In the genomic region with DNA sequence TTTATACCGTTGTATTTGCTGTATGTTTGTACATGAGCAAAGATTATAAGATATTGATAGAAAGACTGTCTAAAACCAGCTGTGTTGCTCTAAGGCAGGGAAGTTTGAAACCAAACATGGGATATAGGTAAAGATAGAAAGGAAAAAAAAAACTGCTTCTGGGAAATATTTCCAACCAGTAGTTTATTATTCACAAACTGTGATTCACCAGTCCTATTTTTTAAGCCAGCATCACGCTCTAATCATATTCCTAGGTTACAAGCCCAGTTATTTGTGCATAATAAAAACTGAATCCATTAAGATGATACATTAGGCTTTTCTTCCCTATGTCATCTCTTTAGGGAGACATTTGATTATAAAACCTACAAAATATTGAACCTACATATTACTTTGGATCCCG, we compare ENCODE assay signal across 25 cellular contexts. TPM values are rescaled to one million over a fixed set of nuclear protein-coding genes. Genes with fewer than 3 reads are reported as not detected.
DNase-seq lines count a peak whose midpoint lies in the region; ATAC-seq and TF ChIP-seq lines count a peak whose summit lies in the region.
"Had no signal": no experiment of that assay in that cellular context is flagged by ENCODE, and none has a peak within 500 bp of the region (broad histone marks: within the 10 kb centered on the region; RNA-seq: fewer than 3 reads in every experiment).

No MANE protein-coding gene starts in this region.

- H3K4me1 Mint-ChIP-seq in stimulated activated naive CD8-positive, alpha-beta T cell treated with anti-CD3 and anti-CD28 coated beads, Interleukin-15, Interleukin-2, amounts not matched to agents 100 ng/mL and 50 ng/mL, for 24 hours (ENCODE audit: low read depth) = peaks cover 77% of the 10 kb centered on the region
- peaks cover 58 to 78% (median 69%) of the 10 kb centered on the region in 3 donors for H3K4me1 Mint-ChIP-seq in T-cell

- CTCF ChIA-PET in T-cell (lab: Charles Lee) = interaction anchor here in 1 of 2 donors (0.6 to 1.3 kb wide), 5 partner anchors 10 to 97 kb away, joined by 3 to 7 read pairs (median 3); no protein-coding TSS in a partner anchor

- H3K36me3 ChIP-seq in endocrine pancreas (ENCODE audit: control insufficient read depth, insufficient read depth, low read length) = no peaks in the 10 kb centered on the region
- H3K36me3 ChIP-seq: lower lobe of right lung, vagina had no signal

- no peak overlapping the region for H3K9ac ChIP-seq in endocrine pancreas (ENCODE audit: control insufficient read depth, insufficient read depth, low read length)

- no peaks in the 10 kb centered on the region for H3K27me3 ChIP-seq in endocrine pancreas (ENCODE audit: control insufficient read depth, insufficient read depth, low read length)
- H3K27me3 ChIP-seq: body of pancreas, esophagus muscularis mucosa, testis, vagina had no signal

- POLR2A ChIA-PET in T-cell (lab: Charles Lee) = interaction anchor here in 1 of 2 donors (0.8 kb wide), 1 partner anchor 105 kb away, joined by 3 read pairs; no protein-coding TSS in a partner anchor

- intact Hi-C loops in head of caudate nucleus (cut with DNase I) = no loop called here

- no peak for ATAC-seq in stimulated activated naive CD8-positive, alpha-beta T cell treated with anti-CD3 and anti-CD28 coated beads, Interleukin-15, Interleukin-2, amounts not matched to agents 100 U/mL and 50 U/mL, for 24 hours
- ATAC-seq in T-cell (replicated peaks in 1 of 4) = no peak
- ATAC-seq: body of pancreas; lower lobe of right lung; PC-3; psoas muscle; stimulated activated memory B cell treated with anti-CD40 and anti-IgM and Interleukin-4, amounts not matched to agents 10 μg/mL and 1 μg/mL and 100 μg/mL, for 72 hours had no signal

- H3K4me1 ChIP-seq in endocrine pancreas (ENCODE audit: control insufficient read depth, insufficient read depth, low read length) = peaks cover 6% of the 10 kb centered on the region

- no peaks in the 10 kb centered on the region for H3K9me3 Mint-ChIP-seq in stimulated activated naive CD8-positive, alpha-beta T cell treated with anti-CD3 and anti-CD28 coated beads, Interleukin-15, Interleukin-2, amounts not matched to agents 100 ng/mL and 50 ng/mL, for 24 hours
- no peaks in the 10 kb centered on the region for H3K9me3 Mint-ChIP-seq in T-cell
- H3K9me3 Mint-ChIP-seq: activated naive CD4-positive, alpha-beta T cell treated with anti-CD3 and anti-CD28 coated beads, Interleukin-2, amount 50 U/mL, for 24 hours; stimulated activated memory B cell treated with anti-CD40 and anti-IgM and Interleukin-4, amounts not matched to agents 10 μg/mL and 1 μg/mL and 100 μg/mL, for 72 hours had no signal

- no peak overlapping the region for H3K27ac Mint-ChIP-seq in stimulated activated naive CD8-positive, alpha-beta T cell treated with anti-CD3 and anti-CD28 coated beads, Interleukin-15, Interleukin-2, amounts not matched to agents 100 ng/mL and 50 ng/mL, for 24 hours
- peak overlapping the region in 1 of 2 donors; percentile 78 for H3K27ac Mint-ChIP-seq in T-cell
- H3K27ac Mint-ChIP-seq: activated naive CD4-positive, alpha-beta T cell treated with anti-CD3 and anti-CD28 coated beads, Interleukin-2, amount 50 U/mL, for 24 hours; stimulated activated memory B cell treated with anti-CD40 and anti-IgM and Interleukin-4, amounts not matched to agents 10 μg/mL and 1 μg/mL and 100 μg/mL, for 72 hours had no signal

- TF ChIP-seq CTCF in GM10266 (IDR thresholded peaks at IDR 0.05; ENCODE audit: control insufficient read depth, insufficient read depth, low read depth, missing control alignments) = no peak

- no peaks in the 10 kb centered on the region for H3K27me3 Mint-ChIP-seq in stimulated activated naive CD8-positive, alpha-beta T cell treated with anti-CD3 and anti-CD28 coated beads, Interleukin-15, Interleukin-2, amounts not matched to agents 100 ng/mL and 50 ng/mL, for 24 hours
- H3K27me3 Mint-ChIP-seq in T-cell = no peaks in the 10 kb centered on the region
- H3K27me3 Mint-ChIP-seq: activated naive CD4-positive, alpha-beta T cell treated with anti-CD3 and anti-CD28 coated beads, Interleukin-2, amount 50 U/mL, for 24 hours; stimulated activated memory B cell treated with anti-CD40 and anti-IgM and Interleukin-4, amounts not matched to agents 10 μg/mL and 1 μg/mL and 100 μg/mL, for 72 hours had no signal

- H3K4me3 ChIP-seq in endocrine pancreas (ENCODE audit: control insufficient read depth, insufficient read depth, low read length) = peak overlapping the region; percentile 35
- H3K4me3 ChIP-seq: body of pancreas, esophagus muscularis mucosa, lower lobe of right lung, psoas muscle, testis, vagina had no signal

- peaks cover 25% of the 10 kb centered on the region for H3K36me3 Mint-ChIP-seq in stimulated activated naive CD8-positive, alpha-beta T cell treated with anti-CD3 and anti-CD28 coated beads, Interleukin-15, Interleukin-2, amounts not matched to agents 100 ng/mL and 50 ng/mL, for 24 hours (ENCODE audit: low read depth)
- H3K36me3 Mint-ChIP-seq in T-cell = peaks cover 27% of the 10 kb centered on the region

- no peaks in the 10 kb centered on the region for H3K9me3 ChIP-seq in endocrine pancreas (ENCODE audit: control insufficient read depth, low read length)
- H3K9me3 ChIP-seq: body of pancreas, esophagus muscularis mucosa, lower lobe of right lung, psoas muscle, testis, vagina had no signal

- no peak for DNase-seq in stimulated activated naive CD8-positive, alpha-beta T cell treated with anti-CD3 and anti-CD28 coated beads, Interleukin-15, Interleukin-2, amounts not matched to agents 100 U/mL and 50 U/mL, for 24 hours
- DNase-seq in T-cell (no peak), middle frontal gyrus (ENCODE audit: extremely low spot score, low spot score) (no peak), GM10266 (ENCODE audit: extremely low spot score) (no peak), head of caudate nucleus (no peak)
- DNase-seq: activated CD4-positive, alpha-beta T cell treated with anti-CD3 and anti-CD28 coated beads, Interleukin-2, amount 50 U/mL, for 48 hours; activated T-cell treated with anti-CD3 and anti-CD28 coated beads, Interleukin-2, amount 50 U/mL, for 48 hours; body of pancreas; DMS53; effector CD8-positive, alpha-beta T cell; kidney; lower lobe of right lung; NCI-H187; NCI-H82; PC-3; psoas muscle; SHP77 treated with DMSO at 0.1 percent for 48 hours; stimulated activated CD4-positive, alpha-beta T cell treated with anti-CD3 and anti-CD28 coated beads, Interleukin-1b, Interleukin-23, amount 100 ng/mL, for 48 hours; testis had no signal

- peak overlapping the region; percentile 2 for H3K4me3 Mint-ChIP-seq in stimulated activated naive CD8-positive, alpha-beta T cell treated with anti-CD3 and anti-CD28 coated beads, Interleukin-15, Interleukin-2, amounts not matched to agents 100 ng/mL and 50 ng/mL, for 24 hours
- peak overlapping the region; percentile 62 to 83 (median 70) for H3K4me3 Mint-ChIP-seq in T-cell
- H3K4me3 Mint-ChIP-seq: activated naive CD4-positive, alpha-beta T cell treated with anti-CD3 and anti-CD28 coated beads, Interleukin-2, amount 50 U/mL, for 24 hours; stimulated activated memory B cell treated with anti-CD40 and anti-IgM and Interleukin-4, amounts not matched to agents 10 μg/mL and 1 μg/mL and 100 μg/mL, for 72 hours had no signal

RNA-seq across cellular contexts. Expression of gene ERN1, which starts 4.0 kb away (rescaled TPM):
- 100 to 1,000 TPM in 3 of 5 donors, 10 to 100 TPM in 2; 71.2 to 146 (median 112) TPM for total RNA-seq in T-cell
